8 cellular contexts compared by ENCODE assay signal in genomic region chr5:115838885-115839518, GRCh38. TPM values are rescaled to one million over a fixed set of nuclear protein-coding genes. Genes with fewer than 3 reads are reported as not detected.
A peak's percentile ranks its signal among the peaks of the same experiment; 100 is the strongest.
DNase-seq lines count a peak whose midpoint lies in the region; ATAC-seq and TF ChIP-seq lines count a peak whose summit lies in the region.

No MANE protein-coding gene starts in this region.

- WGBS in neuronal stem cell (ENCODE audit: extremely low coverage in 2 of 2, insufficient read length in 2 of 2, insufficient replicate concordance in 1 of 2), 2 donors = no CpG with 5 or more reads among the region's 10 CpGs
- 35 to 37% methylated on average over 10 of the region's 10 CpGs for WGBS in aorta, 2 donors

- H3K14ac ChIP-seq in neuronal stem cell (ENCODE audit: low read length) = no peak overlapping the region

- no peak overlapping the region for H3K9ac ChIP-seq in neuronal stem cell (ENCODE audit: low read depth, low read length, poor library complexity)

- H3K27ac Mint-ChIP-seq in T-cell = peak overlapping the region; percentile 71 to 88
- H3K27ac Mint-ChIP-seq in endothelial cell (ENCODE audit: unreplicated experiment) = peak overlapping the region; percentile 80

- peaks cover 27% of the 10 kb centered on the region for H3K36me3 Mint-ChIP-seq in T-cell
- peaks cover 12% of the 10 kb centered on the region for H3K36me3 Mint-ChIP-seq in endothelial cell (ENCODE audit: low read depth, unreplicated experiment)

- no peak overlapping the region for H3K27ac ChIP-seq in neuronal stem cell (replicated peaks; ENCODE audit: low read length)
- H3K27ac ChIP-seq in aorta (ENCODE audit: low read depth in 1 of 2, low read length in 2 of 2) = no peak overlapping the region

- H3K4me3 Mint-ChIP-seq in T-cell = peak overlapping the region; percentile 96 to 99 (median 99)
- peak overlapping the region; percentile 94 for H3K4me3 Mint-ChIP-seq in endothelial cell (ENCODE audit: unreplicated experiment)

- H2BK120ac ChIP-seq in neuronal stem cell (ENCODE audit: low read depth, low read length) = no peak overlapping the region

- no peak overlapping the region for H3K4ac ChIP-seq in neuronal stem cell (ENCODE audit: low read length)

- H3K27me3 ChIP-seq in neuronal stem cell (ENCODE audit: control insufficient read depth in 3 of 3, insufficient read depth in 3 of 3, low read depth in 1 of 3, low read length in 3 of 3) = no peaks in the 10 kb centered on the region
- no peaks in the 10 kb centered on the region for H3K27me3 ChIP-seq in aorta (ENCODE audit: control insufficient read depth in 1 of 2, insufficient read depth in 2 of 2, low read length in 1 of 2)

- peaks cover 60 to 66% (median 61%) of the 10 kb centered on the region in 3 donors for H3K4me1 Mint-ChIP-seq in T-cell
- peaks cover 27% of the 10 kb centered on the region for H3K4me1 Mint-ChIP-seq in endothelial cell (ENCODE audit: unreplicated experiment)

- H3K23ac ChIP-seq in neuronal stem cell (ENCODE audit: low read depth, low read length, poor library complexity) = no peak overlapping the region

- TF ChIP-seq CTCF in LNCAP (IDR thresholded peaks at IDR 0.05) = peak; percentile 53; the same call in 1 of the 2 replicates
- TF ChIP-seq CTCF in endothelial cell (IDR thresholded peaks at IDR 0.05; ENCODE audit: unreplicated experiment) = peak; percentile 79

- no peak overlapping the region for H2BK5ac ChIP-seq in neuronal stem cell (ENCODE audit: low read length)

- H3K36me3 ChIP-seq in neuronal stem cell (replicated peaks in 1 of 2; ENCODE audit: control insufficient read depth in 2 of 2, insufficient read depth in 2 of 2, low read length in 2 of 2) = peaks cover 4 to 49% of the 10 kb centered on the region in 2 donors
- H3K36me3 ChIP-seq in aorta (ENCODE audit: control insufficient read depth in 1 of 2, insufficient read depth in 2 of 2, low read length in 1 of 2) = peaks cover 0 to 4% of the 10 kb centered on the region in 2 donors

- ATAC-seq in GM18517 (IDR thresholded peaks at IDR 0.05; ENCODE audit: unreplicated experiment) = peak; percentile 33
- ATAC-seq in T-cell (replicated peaks in 1 of 4) = peak in 3 of 4 experiments; percentile 7 to 22 (median 10)
- no peak for ATAC-seq in aorta (ENCODE audit: low FRiP score)

- no peak overlapping the region for H4K8ac ChIP-seq in neuronal stem cell (ENCODE audit: low read depth, low read length)

- H2BK12ac ChIP-seq in neuronal stem cell (ENCODE audit: low read length) = no peak overlapping the region

- CTCF ChIA-PET in T-cell (lab: Charles Lee) = interaction anchor here (0.5 to 2.6 kb wide), 17 partner anchors 14 to 1434 kb away, joined by 3 to 14 read pairs (median 4); no protein-coding TSS in a partner anchor

- intact Hi-C loops in aorta (cut with DNase I) = loop anchor here in 1 of 2 donors (1.0 to 10.0 kb wide), 2 partner anchors 205 to 524 kb away; no protein-coding TSS in a partner anchor

- H3K4me3 ChIP-seq in neuronal stem cell (ENCODE audit: low read length in 2 of 2) = no peak overlapping the region
- H3K4me3 ChIP-seq in aorta (ENCODE audit: low read length in 2 of 2) = no peak overlapping the region

- no peaks in the 10 kb centered on the region for H3K9me3 Mint-ChIP-seq in T-cell
- no peaks in the 10 kb centered on the region for H3K9me3 Mint-ChIP-seq in endothelial cell (ENCODE audit: unreplicated experiment)

- no peaks in the 10 kb centered on the region for H3K9me3 ChIP-seq in neuronal stem cell (replicated peaks in 1 of 2; ENCODE audit: control insufficient read depth in 2 of 2, insufficient read depth in 1 of 2, low read depth in 1 of 2, low read length in 2 of 2)
- H3K9me3 ChIP-seq in aorta (ENCODE audit: control insufficient read depth, low read length) = no peaks in the 10 kb centered on the region

- no peaks in the 10 kb centered on the region for H3K79me1 ChIP-seq in neuronal stem cell (ENCODE audit: low read depth, low read length)

- H3K4me1 ChIP-seq in neuronal stem cell (ENCODE audit: control insufficient read depth in 2 of 2, insufficient read depth in 1 of 2, low read depth in 1 of 2, low read length in 2 of 2) (peaks cover 2 to 6% of the 10 kb centered on the region in 2 donors), aorta (ENCODE audit: control insufficient read depth in 1 of 2, insufficient read depth in 2 of 2, low read length in 2 of 2) (peaks cover 0 to 2% of the 10 kb centered on the region in 2 donors)

- no peak overlapping the region for H2AK5ac ChIP-seq in neuronal stem cell (ENCODE audit: low read depth, low read length)

- POLR2A ChIA-PET in T-cell (lab: Charles Lee) = interaction anchor here in 1 of 2 donors (0.6 to 0.7 kb wide), 2 partner anchors 12 to 213 kb away, joined by 4 to 8 read pairs; partner anchors contain the start of gene TMED7

- H3K27me3 Mint-ChIP-seq in T-cell = no peaks in the 10 kb centered on the region
- peaks cover 15% of the 10 kb centered on the region for H3K27me3 Mint-ChIP-seq in endothelial cell (ENCODE audit: unreplicated experiment)

- H3K4me2 ChIP-seq in neuronal stem cell (ENCODE audit: insufficient read depth, low read length, poor library complexity, severe bottlenecking) = no peak overlapping the region

- no peak overlapping the region for H2AFZ ChIP-seq in neuronal stem cell (ENCODE audit: low read length)

- DNase-seq in COLO829 (ENCODE audit: low spot score) = peak; percentile 45
- DNase-seq in T-cell = peak in 11 of 34 experiments; percentile 9 to 29 (median 16)
- DNase-seq in endothelial cell (ENCODE audit: low spot score) = no peak
- peak; percentile 44 for DNase-seq in neuronal stem cell (ENCODE audit: low spot score)
- DNase-seq in aorta = no peak
- no peak for DNase-seq in GM19240 (ENCODE audit: insufficient read length, low spot score)

- no peak overlapping the region for H3K18ac ChIP-seq in neuronal stem cell (ENCODE audit: low read length)

- H4K91ac ChIP-seq in neuronal stem cell (ENCODE audit: low read depth, low read length, poor library complexity) = no peak overlapping the region

- no peak overlapping the region for H2BK15ac ChIP-seq in neuronal stem cell (ENCODE audit: low read length)

RNA-seq across cellular contexts. Expression of gene ATG12, which starts 2.4 kb away (rescaled TPM):
- total RNA-seq in T-cell = 10 to 100 TPM; 55.2 to 61.4 (median 58.9) TPM
- 50.8 TPM for total RNA-seq in endothelial cell (ENCODE audit: unreplicated experiment)
- 44.8 TPM for polyA plus RNA-seq in neuronal stem cell (2013, experiment 1 of 2)
- 41.8 TPM for polyA plus RNA-seq in neuronal stem cell (2013, experiment 2 of 2)
- total RNA-seq in aorta = 10 to 100 TPM; 42.5 to 52.5 TPM
- 10 to 100 TPM; 45.3 to 62.6 TPM for polyA plus RNA-seq in aorta

RNA-seq across cellular contexts. Expression of gene AP3S1, which starts 2.7 kb away (rescaled TPM):
- total RNA-seq in T-cell (10 to 100 TPM; 36.4 to 44.2 (median 39.2) TPM), endothelial cell (ENCODE audit: unreplicated experiment) (118 TPM), aorta (100 to 1,000 TPM; 114 to 118 TPM)
- polyA plus RNA-seq in neuronal stem cell (2013, experiment 1 of 2) = 42.0 TPM
- polyA plus RNA-seq in neuronal stem cell (2013, experiment 2 of 2) = 44.5 TPM
- polyA plus RNA-seq in aorta = 100 to 1,000 TPM in 1 of 2 donors, 10 to 100 TPM in 1; 86.5 to 273 TPM

RNA-seq across cellular contexts. Expression of gene CDO1, which starts 22.5 kb away (rescaled TPM):
- total RNA-seq in T-cell (under 1 TPM in 2 of 5 donors, not detected in 3; 0.23 to 0.82 TPM), endothelial cell (ENCODE audit: unreplicated experiment) (2.9 TPM), aorta (10 to 100 TPM; 11.6 to 27.7 TPM)
- 16.9 TPM for polyA plus RNA-seq in neuronal stem cell (2013, experiment 1 of 2)
- 19.1 TPM for polyA plus RNA-seq in neuronal stem cell (2013, experiment 2 of 2)
- polyA plus RNA-seq in aorta = 10 to 100 TPM; 93.9 to 97.9 TPM

Comparison
In these comparisons a context has a peak if more than half of its experiments do, and no peak if none do; other contexts are left out.
1. DNase-seq: peak in COLO829 (single experiment) and neuronal stem cell (single experiment); none in endothelial cell (single experiment), aorta (0 of 2) and GM19240 (single experiment).